ENCODE assay signal across 1 cellular context in the genomic region with DNA sequence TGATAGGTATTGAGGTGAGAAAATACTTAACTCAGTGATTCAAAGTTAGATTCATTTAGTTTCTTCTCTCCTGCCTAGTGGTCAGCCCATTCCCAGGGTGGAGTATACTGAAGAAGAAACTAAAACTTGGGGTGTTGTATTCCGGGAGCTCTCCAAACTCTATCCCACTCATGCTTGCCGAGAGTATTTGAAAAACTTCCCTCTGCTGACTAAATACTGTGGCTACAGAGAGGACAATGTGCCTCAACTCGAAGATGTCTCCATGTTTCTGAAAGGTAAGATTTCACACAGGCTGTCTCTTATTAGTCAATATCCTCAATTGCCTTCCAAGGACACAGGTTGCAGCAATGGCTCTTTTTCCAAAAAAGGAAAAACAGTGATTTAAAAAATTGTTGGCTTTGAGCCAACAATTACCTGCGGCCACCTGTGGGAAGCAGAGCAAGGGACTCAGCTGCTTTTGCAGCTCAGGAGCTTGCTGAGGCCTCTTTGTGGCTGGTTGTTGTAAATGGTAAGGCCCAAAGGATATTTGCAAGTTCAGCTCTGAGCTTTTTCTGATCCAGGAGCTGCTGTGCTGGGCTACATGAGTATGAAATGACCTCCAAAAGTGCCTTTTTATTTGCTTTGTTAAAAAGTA.
TF ChIP-seq lines count a peak whose summit lies in the region.

No MANE protein-coding gene starts in this region.

TF ChIP-seq in H1, 55 proteins besides CTCF, POLR2A, EP300 and RAD21:
- no peak for TF ChIP-seq POLR2AphosphoS5 (IDR thresholded peaks at IDR 0.05; ENCODE audit: low read depth, low read length)
- TF ChIP-seq TAF1 (IDR thresholded peaks at IDR 0.05; ENCODE audit: low read depth, low read length) = no peak
- TF ChIP-seq, protein P1, sequence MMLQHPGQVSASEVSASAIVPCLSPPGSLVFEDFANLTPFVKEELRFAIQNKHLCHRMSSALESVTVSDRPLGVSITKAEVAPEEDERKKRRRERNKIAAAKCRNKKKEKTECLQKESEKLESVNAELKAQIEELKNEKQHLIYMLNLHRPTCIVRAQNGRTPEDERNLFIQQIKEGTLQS (IDR thresholded peaks at IDR 0.05; ENCODE audit: insufficient read depth, low read depth, low read length) = no peak
- no peak for TF ChIP-seq CTBP2 (IDR thresholded peaks at IDR 0.05; ENCODE audit: borderline replicate concordance, insufficient read depth, insufficient read length, low read length)
- no peak for TF ChIP-seq CEBPB (IDR thresholded peaks at IDR 0.05; ENCODE audit: low read depth, low read length)
- no peak for TF ChIP-seq EZH2 (IDR thresholded peaks at IDR 0.05; ENCODE audit: low read depth, low read length, severe bottlenecking)
- TF ChIP-seq CBX8 (IDR thresholded peaks at IDR 0.05; ENCODE audit: borderline replicate concordance, low read depth, low read length) = no peak
- no peak for TF ChIP-seq CBX5 (IDR thresholded peaks at IDR 0.05; ENCODE audit: low read depth, low read length)
